Comparison of ENCODE assay signal across 1 cellular context in genomic region chr10:17349717-17350116, GRCh38.
TF ChIP-seq lines count a peak whose summit lies in the region.

No MANE protein-coding gene starts in this region.

TF ChIP-seq in K562, 482 proteins besides CTCF, POLR2A, EP300 and RAD21 (continued from another document):
- TF ChIP-seq, protein P1, sequence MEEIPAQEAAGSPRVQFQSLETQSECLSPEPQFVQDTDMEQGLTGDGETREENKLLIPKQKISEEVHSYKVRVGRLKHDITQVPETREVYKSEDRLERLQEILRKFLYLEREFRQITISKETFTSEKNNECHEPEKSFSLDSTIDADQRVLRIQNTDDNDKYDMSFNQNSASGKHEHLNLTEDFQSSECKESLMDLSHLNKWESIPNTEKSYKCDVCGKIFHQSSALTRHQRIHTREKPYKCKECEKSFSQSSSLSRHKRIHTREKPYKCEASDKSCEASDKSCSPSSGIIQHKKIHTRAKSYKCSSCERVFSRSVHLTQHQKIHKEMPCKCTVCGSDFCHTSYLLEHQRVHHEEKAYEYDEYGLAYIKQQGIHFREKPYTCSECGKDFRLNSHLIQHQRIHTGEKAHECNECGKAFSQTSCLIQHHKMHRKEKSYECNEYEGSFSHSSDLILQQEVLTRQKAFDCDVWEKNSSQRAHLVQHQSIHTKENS (CRISPR knock-in tag; IDR thresholded peaks at IDR 0.05), result no peak
